20 cellular contexts compared by ENCODE assay signal in the genomic region with DNA sequence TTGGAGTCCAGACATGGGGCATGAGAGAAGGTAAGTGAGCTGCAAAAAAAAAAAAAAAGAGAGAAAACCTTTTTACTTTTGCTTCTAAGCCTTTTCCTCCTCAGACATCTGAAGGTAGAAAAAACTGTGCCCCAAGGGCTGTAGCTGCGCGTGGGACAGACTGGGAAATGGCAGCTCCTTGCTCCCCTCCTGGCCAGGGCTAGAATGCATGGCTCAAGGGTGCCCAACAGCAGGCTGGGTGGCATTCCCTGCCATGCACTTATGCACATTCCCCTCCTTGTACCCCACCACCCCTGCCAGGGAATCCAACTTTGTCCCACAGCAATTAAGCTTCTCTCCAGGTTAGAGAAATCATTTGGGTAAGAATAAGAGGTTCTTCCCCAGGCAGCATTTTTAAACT.
A peak's percentile ranks its signal among the peaks of the same experiment; 100 is the strongest.
DNase-seq lines count a peak whose midpoint lies in the region; ATAC-seq and TF ChIP-seq lines count a peak whose summit lies in the region.
"Had no signal": no experiment of that assay in that cellular context is flagged by ENCODE, and none has a peak within 500 bp of the region (broad histone marks: within the 10 kb centered on the region; RNA-seq: fewer than 3 reads in every experiment).

No MANE protein-coding gene starts in this region.

- H3K36me3 ChIP-seq in HCT116 (ENCODE audit: control insufficient read depth in 1 of 2, insufficient read depth in 2 of 2, low read length in 2 of 2) (no peaks in the 10 kb centered on the region), mesendoderm (ENCODE audit: control insufficient read depth, insufficient read depth, low read length) (no peaks in the 10 kb centered on the region)

- H2AFZ ChIP-seq in HCT116 (ENCODE audit: low read depth, low read length, poor library complexity, severe bottlenecking): no peak overlapping the region

- H3K9ac ChIP-seq in HCT116 (ENCODE audit: low read length) (no peak overlapping the region), mesendoderm (ENCODE audit: low read length) (no peak overlapping the region)

- H3K27me3 ChIP-seq in HCT116 (ENCODE audit: insufficient read depth, low read length) (no peaks in the 10 kb centered on the region), mesendoderm (ENCODE audit: insufficient read depth, low read length, poor library complexity) (no peaks in the 10 kb centered on the region)

- H2BK15ac ChIP-seq in mesendoderm (replicated peaks; ENCODE audit: low read depth): no peak overlapping the region

- H2BK120ac ChIP-seq in mesendoderm (ENCODE audit: low read depth, low read length): no peak overlapping the region

- no peaks in the 10 kb centered on the region for H3K79me1 ChIP-seq in mesendoderm (ENCODE audit: low read length)

- H2BK5ac ChIP-seq in mesendoderm (ENCODE audit: low read length): no peak overlapping the region

- POLR2A ChIA-PET in HCT116 (lab: Charles Lee): no interaction called here

- RAD21 ChIA-PET in HCT116 (lab: Charles Lee; ENCODE audit: low non-redundant PET in 1 of 2, low total read pairs in 2 of 2, uncharacterized antibody in 2 of 2, unreplicated experiment in 2 of 2): no interaction called here

- H3K56ac ChIP-seq in mesendoderm (ENCODE audit: low read length): no peak overlapping the region

- 0 out of 4 replicates have a peak, but pooled peaks cover 0 to 3% of the 10 kb centered on the region in 2 experiments for H3K9me3 ChIP-seq in HCT116 (ENCODE audit: control insufficient read depth in 1 of 2, insufficient read depth in 1 of 2, low read depth in 1 of 2, low read length in 2 of 2)

- no peak overlapping the region for H3K18ac ChIP-seq in mesendoderm (ENCODE audit: low read length)

- no peak overlapping the region for H3K4me2 ChIP-seq in HCT116 (ENCODE audit: low read length)
- no peak overlapping the region for H3K4me2 ChIP-seq in mesendoderm (ENCODE audit: low read length)

- no peak overlapping the region for H3K27ac ChIP-seq in HCT116 (ENCODE audit: low read depth, low read length)
- H3K27ac ChIP-seq in mesendoderm (ENCODE audit: low read depth, low read length): no peak overlapping the region
- H3K27ac ChIP-seq: RWPE1 had no signal

- TF ChIP-seq CTCF in HCT116 (IDR thresholded peaks at IDR 0.05 in 2 of 3, conservative IDR thresholded peaks at IDR 0.05 in 1 of 3; ENCODE audit: borderline replicate concordance in 1 of 3, insufficient read depth in 1 of 3, low read depth in 2 of 3, low read length in 2 of 3): peak in 2 of 3 experiments; percentile 14 to 22; a peak in 2 of 6 replicates

- no peak overlapping the region for H2AK5ac ChIP-seq in mesendoderm (ENCODE audit: low read length)

- CTCF ChIA-PET in HCT116 (lab: Charles Lee): no interaction called here

- H3K4me3 ChIP-seq in HCT116 (replicated peaks in 1 of 2; ENCODE audit: low read depth in 1 of 2, low read length in 2 of 2) (no peak overlapping the region), mesendoderm (ENCODE audit: low read length) (no peak overlapping the region)

- DNase-seq in ELF-1 (ENCODE audit: low read depth, low spot score) (peak; percentile 38), HCT116 (ENCODE audit: low read depth, low spot score) (no peak), ecto neural progenitor cell (ENCODE audit: low spot score) (peak; percentile 47), mesendoderm (peak; percentile 11), middle frontal gyrus (ENCODE audit: extremely low spot score, low spot score) (no peak), NCI-H1105 (lab: John Stamatoyannopoulos, UW) (no peak)
- DNase-seq: AML-193; COR-L47; DMS79; GDM1; KBM-7; NCI-H1436; NCI-H2029; NCI-H2171 treated with DMSO at 0.1 percent for 48 hours; NCI-H446 treated with DMSO at 0.1 percent for 48 hours; NK-92 treated with Interleukin-12 subunit alpha and Interleukin-12 subunit beta, amount 100 ng/mL, for 24 hours; SW 1271 had no signal

- TF ChIP-seq POLR2A in HCT116 (IDR thresholded peaks at IDR 0.05; ENCODE audit: borderline replicate concordance, extremely low read depth, insufficient read depth, insufficient read length): no peak

- no peak for TF ChIP-seq RAD21 in HCT116 (IDR thresholded peaks at IDR 0.05; ENCODE audit: low read depth)

- no peaks in the 10 kb centered on the region for H3K4me1 ChIP-seq in HCT116 (ENCODE audit: control insufficient read depth in 1 of 2, insufficient read depth in 2 of 2, low read length in 2 of 2)
- no peaks in the 10 kb centered on the region for H3K4me1 ChIP-seq in mesendoderm (ENCODE audit: control insufficient read depth, low read depth, low read length)

- peak; percentile 80 for ATAC-seq in HCT116
- ATAC-seq in HG03520 (IDR thresholded peaks at IDR 0.05; ENCODE audit: unreplicated experiment): no peak
- ATAC-seq in HG03175 (IDR thresholded peaks at IDR 0.05; ENCODE audit: unreplicated experiment): no peak

- H4K8ac ChIP-seq in mesendoderm (ENCODE audit: low read depth, low read length): no peak overlapping the region

- H3K79me2 ChIP-seq in HCT116 (ENCODE audit: insufficient read depth, low read length): no peaks in the 10 kb centered on the region
- H3K79me2 ChIP-seq in mesendoderm (ENCODE audit: control insufficient read depth, insufficient read depth, low read length): no peaks in the 10 kb centered on the region

- no CpG with 5 or more reads among the region's 2 CpGs for WGBS in mesendoderm (ENCODE audit: extremely low coverage, insufficient coverage, low lambda C conversion rate)

- no peak overlapping the region for H3K4ac ChIP-seq in mesendoderm (ENCODE audit: low read depth, low read length)

- intact Hi-C loops in HCT116 (cut with micrococcal nuclease): no loop called here

- H4K20me1 ChIP-seq in HCT116 (ENCODE audit: insufficient read depth): no peaks in the 10 kb centered on the region

- no TSS peak for BruUV-seq in HCT116 (replicated peaks; lab: Mats Ljungman, UMichigan)

- H3K23ac ChIP-seq in mesendoderm (ENCODE audit: low read length): no peak overlapping the region

- no peak overlapping the region for H4K5ac ChIP-seq in mesendoderm (ENCODE audit: low read length)

- no peaks in the 10 kb centered on the region for H3K9me2 ChIP-seq in HCT116 (ENCODE audit: insufficient read depth)

TF ChIP-seq in HCT116, 20 proteins besides CTCF, POLR2A, EP300 and RAD21 (continues in another document):
- no peak for TF ChIP-seq YY1 (IDR thresholded peaks at IDR 0.05; ENCODE audit: extremely low read depth, insufficient replicate concordance, low read depth, low read length)
- TF ChIP-seq, protein P1, sequence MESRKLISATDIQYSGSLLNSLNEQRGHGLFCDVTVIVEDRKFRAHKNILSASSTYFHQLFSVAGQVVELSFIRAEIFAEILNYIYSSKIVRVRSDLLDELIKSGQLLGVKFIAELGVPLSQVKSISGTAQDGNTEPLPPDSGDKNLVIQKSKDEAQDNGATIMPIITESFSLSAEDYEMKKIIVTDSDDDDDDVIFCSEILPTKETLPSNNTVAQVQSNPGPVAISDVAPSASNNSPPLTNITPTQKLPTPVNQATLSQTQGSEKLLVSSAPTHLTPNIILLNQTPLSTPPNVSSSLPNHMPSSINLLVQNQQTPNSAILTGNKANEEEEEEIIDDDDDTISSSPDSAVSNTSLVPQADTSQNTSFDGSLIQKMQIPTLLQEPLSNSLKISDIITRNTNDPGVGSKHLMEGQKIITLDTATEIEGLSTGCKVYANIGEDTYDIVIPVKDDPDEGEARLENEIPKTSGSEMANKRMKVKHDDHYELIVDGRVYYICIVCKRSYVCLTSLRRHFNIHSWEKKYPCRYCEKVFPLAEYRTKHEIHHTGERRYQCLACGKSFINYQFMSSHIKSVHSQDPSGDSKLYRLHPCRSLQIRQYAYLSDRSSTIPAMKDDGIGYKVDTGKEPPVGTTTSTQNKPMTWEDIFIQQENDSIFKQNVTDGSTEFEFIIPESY (IDR thresholded peaks at IDR 0.05; ENCODE audit: extremely low read depth, insufficient replicate concordance, low read length): no peak
- no peak for TF ChIP-seq SRF (IDR thresholded peaks at IDR 0.05; ENCODE audit: low read depth)
- TF ChIP-seq EZH2phosphoT487 (IDR thresholded peaks at IDR 0.05; ENCODE audit: borderline replicate concordance): no peak
- no peak for TF ChIP-seq POLR2AphosphoS5 (IDR thresholded peaks at IDR 0.05; ENCODE audit: low read depth, low read length)
- no peak for TF ChIP-seq CEBPB (IDR thresholded peaks at IDR 0.05; ENCODE audit: low read depth)
- TF ChIP-seq ZFX (IDR thresholded peaks at IDR 0.05): no peak
- TF ChIP-seq TCF7L2 (IDR thresholded peaks at IDR 0.05; ENCODE audit: borderline replicate concordance, extremely low read depth, insufficient read depth, insufficient read length): no peak
- TF ChIP-seq JUND (IDR thresholded peaks at IDR 0.05): no peak
- TF ChIP-seq ATF3 (IDR thresholded peaks at IDR 0.05): no peak
- TF ChIP-seq, protein P2, sequence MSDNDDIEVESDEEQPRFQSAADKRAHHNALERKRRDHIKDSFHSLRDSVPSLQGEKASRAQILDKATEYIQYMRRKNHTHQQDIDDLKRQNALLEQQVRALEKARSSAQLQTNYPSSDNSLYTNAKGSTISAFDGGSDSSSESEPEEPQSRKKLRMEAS (IDR thresholded peaks at IDR 0.05): no peak
- no peak for TF ChIP-seq CBX3 (IDR thresholded peaks at IDR 0.05; ENCODE audit: low read depth)

Comparison
In these comparisons a context has a peak if more than half of its experiments do, and no peak if none do; other contexts are left out.
1. DNase-seq: peak in ELF-1 (single experiment), ecto neural progenitor cell (single experiment) and mesendoderm (single experiment); none in HCT116 (single experiment), middle frontal gyrus (single experiment) and NCI-H1105 (single experiment).